ENCODE assay signal across 29 cellular contexts in the genomic region with DNA sequence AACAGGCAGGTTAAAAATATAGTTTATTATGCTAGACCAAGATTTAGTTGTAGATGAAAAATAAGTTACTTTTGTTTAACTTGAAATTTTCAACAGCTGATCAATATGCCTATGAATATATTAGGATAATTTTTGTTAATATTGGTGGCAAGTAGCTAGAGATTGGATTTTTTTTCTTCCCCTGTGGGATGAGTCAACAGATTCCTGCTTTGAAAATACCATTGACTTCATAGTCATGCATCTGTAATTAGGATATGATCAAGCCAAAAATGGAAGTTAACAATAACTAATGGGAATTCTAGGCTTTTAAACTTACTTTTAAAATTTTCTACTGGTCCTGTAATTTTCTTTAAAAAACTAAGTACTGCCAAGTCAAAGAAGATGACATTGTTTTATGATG.
DNase-seq lines count a peak whose midpoint lies in the region; TF ChIP-seq lines count a peak whose summit lies in the region.
"Had no signal": no experiment of that assay in that cellular context is flagged by ENCODE, and none has a peak within 500 bp of the region (broad histone marks: within the 10 kb centered on the region; RNA-seq: fewer than 3 reads in every experiment).

No MANE protein-coding gene starts in this region.

- H3K4me3 ChIP-seq in choroid plexus epithelial cell (ENCODE audit: low read depth, low read length) = no peak overlapping the region
- H3K4me3 ChIP-seq: BLaER1 treated with 17β-estradiol and CSF1 and Interleukin-3, amounts not matched to agents 10 nM and 100 nM; gastrocnemius medialis; lower lobe of right lung; pancreas; right atrium auricular region; SJCRH30; smooth muscle cell; thoracic aorta had no signal

- peaks cover 6% of the 10 kb centered on the region for H3K4me1 Mint-ChIP-seq in mesothelial cell of epicardium
- H3K4me1 Mint-ChIP-seq: activated naive CD4-positive, alpha-beta T cell treated with anti-CD3 and anti-CD28 coated beads, Interleukin-2, amount 50 U/mL, for 24 hours had no signal

- DNase-seq in COLO829 (ENCODE audit: low spot score) = peak; percentile 32
- DNase-seq in HT1080 (ENCODE audit: low read depth) = peak; percentile 27
- DNase-seq in choroid plexus epithelial cell (ENCODE audit: low read depth) = peak; percentile 63
- peak; percentile 28 for DNase-seq in non-pigmented ciliary epithelial cell (ENCODE audit: low read depth)
- DNase-seq in stimulated activated CD4-positive, alpha-beta T cell treated with anti-CD3 and anti-CD28 coated beads, Interleukin-2, amount 100 ng/mL, for 24 hours = no peak
- DNase-seq in mesothelial cell of epicardium (ENCODE audit: low spot score in 2 of 2, unreplicated experiment in 2 of 2) = no peak
- no peak for DNase-seq in NCI-H1105 treated with DMSO at 0.1 percent for 48 hours (lab: John Stamatoyannopoulos, UW)
- DNase-seq: activated CD4-positive, alpha-beta T cell treated with anti-CD3 and anti-CD28 coated beads for 48 hours; amygdala; central memory CD4-positive, alpha-beta T cell; DMS153; gastrocnemius medialis; lower lobe of right lung; NCI-H1048; NCI-H187; NCI-H2171; nephron progenitor cell; pancreas; SJCRH30; stimulated activated CD4-positive, alpha-beta T cell treated with anti-CD3 and anti-CD28 coated beads, Interleukin-1b, Interleukin-23, amount 100 ng/mL, for 48 hours; T1000 had no signal

- H3K27ac Mint-ChIP-seq in mesothelial cell of epicardium = no peak overlapping the region
- H3K27ac Mint-ChIP-seq: activated naive CD4-positive, alpha-beta T cell treated with anti-CD3 and anti-CD28 coated beads, Interleukin-2, amount 50 U/mL, for 24 hours; activated T-helper 2 cell treated with anti-CD3 and anti-CD28 coated beads, Interferon-gamma antibody, Interleukin-2, Interleukin-4, amounts not matched to agents 10 μg/mL and 5 μg/mL and 100 μg/mL, durations not matched to agents 14 hours and 24 hours and 36 hours; dendritic cell treated with granulocyte-macrophage colony-stimulating factor and Interleukin-4, amounts not matched to agents 40 ng/mL and 50 ng/mL, for 4 days; nephron progenitor cell; stimulated activated naive CD8-positive, alpha-beta T cell treated with anti-CD3 and anti-CD28 coated beads, Interleukin-15, Interleukin-2, amounts not matched to agents 100 ng/mL and 50 ng/mL, for 24 hours had no signal

- peaks cover 31% of the 10 kb centered on the region for H3K27me3 Mint-ChIP-seq in mesothelial cell of epicardium (ENCODE audit: low read depth)
- H3K27me3 Mint-ChIP-seq: activated naive CD4-positive, alpha-beta T cell treated with anti-CD3 and anti-CD28 coated beads, Interleukin-2, amount 50 U/mL, for 24 hours; dendritic cell treated with granulocyte-macrophage colony-stimulating factor and Interleukin-4, amounts not matched to agents 40 ng/mL and 50 ng/mL, for 4 days; stimulated activated naive CD8-positive, alpha-beta T cell treated with anti-CD3 and anti-CD28 coated beads, Interleukin-15, Interleukin-2, amounts not matched to agents 100 ng/mL and 50 ng/mL, for 24 hours had no signal

- no peak overlapping the region for H3K4me3 Mint-ChIP-seq in mesothelial cell of epicardium
- H3K4me3 Mint-ChIP-seq: activated naive CD4-positive, alpha-beta T cell treated with anti-CD3 and anti-CD28 coated beads, Interleukin-2, amount 50 U/mL, for 24 hours; dendritic cell treated with granulocyte-macrophage colony-stimulating factor and Interleukin-4, amounts not matched to agents 40 ng/mL and 50 ng/mL, for 4 days; nephron progenitor cell; stimulated activated naive CD8-positive, alpha-beta T cell treated with anti-CD3 and anti-CD28 coated beads, Interleukin-15, Interleukin-2, amounts not matched to agents 100 ng/mL and 50 ng/mL, for 24 hours had no signal

- H3K9me3 Mint-ChIP-seq in mesothelial cell of epicardium = no peaks in the 10 kb centered on the region
- H3K9me3 Mint-ChIP-seq: activated T-helper 2 cell treated with anti-CD3 and anti-CD28 coated beads, Interferon-gamma antibody, Interleukin-2, Interleukin-4, amounts not matched to agents 10 μg/mL and 5 μg/mL and 100 μg/mL, durations not matched to agents 14 hours and 24 hours and 36 hours; dendritic cell treated with granulocyte-macrophage colony-stimulating factor and Interleukin-4, amounts not matched to agents 40 ng/mL and 50 ng/mL, for 4 days; nephron progenitor cell had no signal

- no peak for TF ChIP-seq CTCF in choroid plexus epithelial cell (conservative IDR thresholded peaks at IDR 0.05; ENCODE audit: low read depth, low read length)
- TF ChIP-seq CTCF in mesothelial cell of epicardium (IDR thresholded peaks at IDR 0.05; ENCODE audit: unreplicated experiment) = no peak

- H3K36me3 Mint-ChIP-seq in mesothelial cell of epicardium = no peaks in the 10 kb centered on the region
- H3K36me3 Mint-ChIP-seq: activated naive CD4-positive, alpha-beta T cell treated with anti-CD3 and anti-CD28 coated beads, Interleukin-2, amount 50 U/mL, for 24 hours had no signal

Comparison
In these comparisons a context has a peak if more than half of its experiments do, and no peak if none do; other contexts are left out.
1. DNase-seq: peak in COLO829 (single experiment), HT1080 (single experiment), choroid plexus epithelial cell (single experiment) and non-pigmented ciliary epithelial cell (single experiment); none in stimulated activated CD4-positive, alpha-beta T cell treated with anti-CD3 and anti-CD28 coated beads, Interleukin-2, amount 100 ng/mL, for 24 hours (0 of 2), mesothelial cell of epicardium (0 of 2) and NCI-H1105 treated with DMSO at 0.1 percent for 48 hours (single experiment).